In the genomic region with DNA sequence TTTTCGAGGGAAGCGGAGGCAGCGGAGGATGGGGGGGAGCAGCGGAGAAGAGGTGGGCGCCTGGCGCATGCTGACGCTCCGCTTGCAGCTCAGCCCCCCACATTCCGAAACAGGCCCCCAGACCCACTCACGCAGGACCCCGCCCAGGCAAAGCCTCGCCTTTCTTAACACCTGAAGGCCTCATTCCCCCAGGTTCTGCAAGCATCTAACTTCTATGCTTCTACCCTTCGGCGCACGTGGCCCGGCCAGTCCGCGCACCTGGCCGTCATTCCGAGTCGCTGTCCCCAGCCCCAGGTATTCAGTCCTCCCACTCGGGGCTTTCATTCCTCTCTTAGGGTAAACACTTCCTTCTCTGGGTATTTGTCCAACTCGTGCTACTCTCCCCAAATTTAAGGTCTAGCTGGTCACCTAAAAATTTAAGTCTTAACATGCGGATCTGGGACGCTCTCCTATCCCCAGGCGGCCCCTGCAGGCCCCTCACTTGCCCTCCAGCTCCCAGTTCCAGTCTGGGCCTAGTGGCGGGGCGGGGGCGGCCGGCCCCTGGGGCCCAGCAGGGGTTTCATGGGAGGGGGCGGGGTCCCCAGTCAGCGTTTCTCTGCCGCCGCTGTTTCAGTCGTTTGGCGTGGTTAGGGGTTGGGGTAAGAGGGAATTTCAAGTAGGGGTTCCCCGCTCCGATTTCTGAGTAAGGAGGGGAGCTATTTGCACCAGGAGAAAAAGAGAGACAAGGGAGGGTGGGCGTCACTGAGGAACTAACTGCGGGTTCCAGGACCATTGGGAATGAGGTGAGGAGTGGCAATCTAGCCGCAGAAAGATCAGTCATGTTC, we compare ENCODE assay signal across 8 cellular contexts. TPM values are rescaled to one million over a fixed set of nuclear protein-coding genes. Genes with fewer than 3 reads are reported as not detected.
A peak's percentile ranks its signal among the peaks of the same experiment; 100 is the strongest.
DNase-seq lines count a peak whose midpoint lies in the region; ATAC-seq, FAIRE-seq and TF ChIP-seq lines count a peak whose summit lies in the region.

No MANE protein-coding gene starts in this region.

- H3K27me3 ChIP-seq in left ventricle myocardium inferior (ENCODE audit: low read depth), result no peaks in the 10 kb centered on the region
- no peaks in the 10 kb centered on the region for H3K27me3 ChIP-seq in gastrocnemius medialis

- peaks cover 38% of the 10 kb centered on the region for H3K4me1 Mint-ChIP-seq in activated T-helper 2 cell treated with anti-CD3 and anti-CD28 coated beads, Interferon-gamma antibody, Interleukin-2, Interleukin-4, amounts not matched to agents 10 μg/mL and 5 μg/mL and 100 μg/mL, durations not matched to agents 14 hours and 24 hours and 36 hours (ENCODE audit: low read depth)

- H3K4me3 Mint-ChIP-seq in activated T-helper 2 cell treated with anti-CD3 and anti-CD28 coated beads, Interferon-gamma antibody, Interleukin-2, Interleukin-4, amounts not matched to agents 10 μg/mL and 5 μg/mL and 100 μg/mL, durations not matched to agents 14 hours and 24 hours and 36 hours (ENCODE audit: low read depth), result peak overlapping the region; percentile 97

- TF ChIP-seq POLR2A in GM12891 (IDR thresholded peaks at IDR 0.05; ENCODE audit: low read depth, low read length) (peak; percentile 76; the same call in 1 of the 2 replicates), gastrocnemius medialis (IDR thresholded peaks at IDR 0.05) (peak in 1 of 2 donors; percentile 1)

- TF ChIP-seq CTCF in left ventricle myocardium inferior (IDR thresholded peaks at IDR 0.05; ENCODE audit: borderline replicate concordance) (no peak), gastrocnemius medialis (IDR thresholded peaks at IDR 0.05 in 4 of 5, conservative IDR thresholded peaks at IDR 0.05 in 1 of 5) (no peak)

- H3K27ac Mint-ChIP-seq in activated T-helper 2 cell treated with anti-CD3 and anti-CD28 coated beads, Interferon-gamma antibody, Interleukin-2, Interleukin-4, amounts not matched to agents 10 μg/mL and 5 μg/mL and 100 μg/mL, durations not matched to agents 14 hours and 24 hours and 36 hours, result peak overlapping the region; percentile 93

- H3K9me3 ChIP-seq in left ventricle myocardium inferior (replicated peaks) (no peaks in the 10 kb centered on the region), gastrocnemius medialis (no peaks in the 10 kb centered on the region)

- FAIRE-seq in GM12891 (lab: Jason Lieb, UNC), result peak; percentile 9

- peaks cover 14% of the 10 kb centered on the region for H3K36me3 Mint-ChIP-seq in activated T-helper 2 cell treated with anti-CD3 and anti-CD28 coated beads, Interferon-gamma antibody, Interleukin-2, Interleukin-4, amounts not matched to agents 10 μg/mL and 5 μg/mL and 100 μg/mL, durations not matched to agents 14 hours and 24 hours and 36 hours (ENCODE audit: low read depth)

- H3K27me3 Mint-ChIP-seq in activated T-helper 2 cell treated with anti-CD3 and anti-CD28 coated beads, Interferon-gamma antibody, Interleukin-2, Interleukin-4, amounts not matched to agents 10 μg/mL and 5 μg/mL and 100 μg/mL, durations not matched to agents 14 hours and 24 hours and 36 hours (ENCODE audit: low read depth), result no peaks in the 10 kb centered on the region

- H3K4me1 ChIP-seq in left ventricle myocardium inferior (peaks cover 57% of the 10 kb centered on the region), gastrocnemius medialis (peaks cover 18 to 32% of the 10 kb centered on the region in 2 donors)

- H3K36me3 ChIP-seq in left ventricle myocardium inferior (no peaks in the 10 kb centered on the region), gastrocnemius medialis (no peaks in the 10 kb centered on the region)

- peak overlapping the region; percentile 95 for H3K4me3 ChIP-seq in left ventricle myocardium inferior
- peak overlapping the region; percentile 83 to 99 (median 94) for H3K4me3 ChIP-seq in gastrocnemius medialis

- in situ Hi-C loops in gastrocnemius medialis (cut with MboI; ENCODE audit: low sequenced_read_pairs in 4 of 4), result loop anchor here in 1 of 4 donors (5.0 kb wide), 1 partner anchor 38 kb away; a partner anchor contains a TSS

- DNase-seq in GM12891 (ENCODE audit: insufficient read length, low spot score) (no peak), NCI-H2081 (lab: John Stamatoyannopoulos, UW) (peak; percentile 58 to 76), left ventricle myocardium inferior (no peak), gastrocnemius medialis (peak in 1 of 2 donors; percentile 60), NCI-H446 treated with DMSO at 0.1 percent for 48 hours (lab: John Stamatoyannopoulos, UW) (no peak), GOT3 (lab: John Stamatoyannopoulos, UW) (no peak), DMS 273 treated with DMSO at 0.1 percent for 48 hours (lab: John Stamatoyannopoulos, UW) (no peak)
- DNase-seq in activated T-helper 2 cell treated with anti-CD3 and anti-CD28 coated beads, Interferon-gamma antibody, Interleukin-2, Interleukin-4, amounts not matched to agents 10 μg/mL and 5 μg/mL and 100 μg/mL, durations not matched to agents 14 hours and 24 hours and 36 hours (ENCODE audit: low spot score), result no peak

- peak overlapping the region; percentile 95 for H3K27ac ChIP-seq in left ventricle myocardium inferior (replicated peaks)
- H3K27ac ChIP-seq in gastrocnemius medialis, result peak overlapping the region; percentile 95 to 99 (median 98)

- no peaks in the 10 kb centered on the region for H3K9me3 Mint-ChIP-seq in activated T-helper 2 cell treated with anti-CD3 and anti-CD28 coated beads, Interferon-gamma antibody, Interleukin-2, Interleukin-4, amounts not matched to agents 10 μg/mL and 5 μg/mL and 100 μg/mL, durations not matched to agents 14 hours and 24 hours and 36 hours

- no peak for ATAC-seq in gastrocnemius medialis

- intact Hi-C loops in activated T-helper 2 cell treated with anti-CD3 and anti-CD28 coated beads, Interferon-gamma antibody, Interleukin-2, Interleukin-4, amounts not matched to agents 10 μg/mL and 5 μg/mL and 100 μg/mL, durations not matched to agents 14 hours and 24 hours and 36 hours (cut with micrococcal nuclease), result loop anchor here (1.0 to 10.0 kb wide), 7 partner anchors 17 to 443 kb away; a partner anchor contains a TSS
- intact Hi-C loops in left ventricle myocardium inferior (cut with micrococcal nuclease), result no loop called here
- intact Hi-C loops in gastrocnemius medialis (cut with DNase I; ENCODE audit: low total_unique reads), result loop anchor here (1.0 to 10.0 kb wide), 9 partner anchors 17 to 1495 kb away; a partner anchor contains a TSS

TF ChIP-seq in GM12891, 5 proteins besides CTCF, POLR2A, EP300 and RAD21:
- TF ChIP-seq PAX5 (IDR thresholded peaks at IDR 0.05; ENCODE audit: insufficient read depth, low read length, severe bottlenecking) (no peak), TAF1 (IDR thresholded peaks at IDR 0.05; ENCODE audit: low read depth, low read length) (no peak), POU2F2 (IDR thresholded peaks at IDR 0.05; ENCODE audit: low read depth, low read length) (peak; percentile 91), POLR2AphosphoS5 (IDR thresholded peaks at IDR 0.05; ENCODE audit: low read depth, low read length) (peak; percentile 85), SPI1 (IDR thresholded peaks at IDR 0.05; ENCODE audit: low read depth, low read length) (no peak; the same call in 1 of the 2 replicates)

RNA-seq across cellular contexts. Expression of a gene that starts 2.7 kb away (rescaled TPM):
- polyA plus RNA-seq in GM12891 (2012; ENCODE audit: low read depth, missing spikeins), result 22.6 TPM
- total RNA-seq in activated T-helper 2 cell treated with anti-CD3 and anti-CD28 coated beads, Interferon-gamma antibody, Interleukin-2, Interleukin-4, amounts not matched to agents 10 μg/mL and 5 μg/mL and 100 μg/mL, durations not matched to agents 14 hours and 24 hours and 36 hours, result 147 and 154 TPM in 2 replicates
- total RNA-seq in left ventricle myocardium inferior (42.8 TPM), gastrocnemius medialis (100 to 1,000 TPM in 1 of 4 donors, 10 to 100 TPM in 3; 61.3 to 100 (median 73.1) TPM)

RNA-seq across cellular contexts. Expression of a gene that starts 6.5 kb away (rescaled TPM):
- polyA plus RNA-seq in GM12891 (2012; ENCODE audit: low read depth, missing spikeins), result 0.27 TPM
- 0.48 and 2.0 TPM in 2 replicates for total RNA-seq in activated T-helper 2 cell treated with anti-CD3 and anti-CD28 coated beads, Interferon-gamma antibody, Interleukin-2, Interleukin-4, amounts not matched to agents 10 μg/mL and 5 μg/mL and 100 μg/mL, durations not matched to agents 14 hours and 24 hours and 36 hours
- not detected for total RNA-seq in left ventricle myocardium inferior
- total RNA-seq in gastrocnemius medialis, result not detected

RNA-seq across cellular contexts. Expression of a gene that starts 16.7 kb away (rescaled TPM):
- polyA plus RNA-seq in GM12891 (2012; ENCODE audit: low read depth, missing spikeins), result 34.2 TPM
- 54.9 and 60.2 TPM in 2 replicates for total RNA-seq in activated T-helper 2 cell treated with anti-CD3 and anti-CD28 coated beads, Interferon-gamma antibody, Interleukin-2, Interleukin-4, amounts not matched to agents 10 μg/mL and 5 μg/mL and 100 μg/mL, durations not matched to agents 14 hours and 24 hours and 36 hours
- 30.1 TPM for total RNA-seq in left ventricle myocardium inferior
- total RNA-seq in gastrocnemius medialis, result 10 to 100 TPM; 26.6 to 36.8 (median 31.7) TPM

RNA-seq across cellular contexts. Expression of a gene that starts 25.4 kb away (rescaled TPM):
- 175 TPM for polyA plus RNA-seq in GM12891 (2012; ENCODE audit: low read depth, missing spikeins)
- total RNA-seq in activated T-helper 2 cell treated with anti-CD3 and anti-CD28 coated beads, Interferon-gamma antibody, Interleukin-2, Interleukin-4, amounts not matched to agents 10 μg/mL and 5 μg/mL and 100 μg/mL, durations not matched to agents 14 hours and 24 hours and 36 hours, result 169 and 178 TPM in 2 replicates
- total RNA-seq in left ventricle myocardium inferior, result 17.8 TPM
- total RNA-seq in gastrocnemius medialis, result 10 to 100 TPM in 1 of 4 donors, 1 to 10 TPM in 3; 3.6 to 15.7 (median 7.9) TPM

RNA-seq across cellular contexts. Expression of a gene that starts 29.3 kb away (rescaled TPM):
- 16.1 TPM for polyA plus RNA-seq in GM12891 (2012; ENCODE audit: low read depth, missing spikeins)
- total RNA-seq in activated T-helper 2 cell treated with anti-CD3 and anti-CD28 coated beads, Interferon-gamma antibody, Interleukin-2, Interleukin-4, amounts not matched to agents 10 μg/mL and 5 μg/mL and 100 μg/mL, durations not matched to agents 14 hours and 24 hours and 36 hours, result 55.4 and 56.1 TPM in 2 replicates
- total RNA-seq in left ventricle myocardium inferior, result 43.0 TPM
- 100 to 1,000 TPM in 1 of 4 donors, 10 to 100 TPM in 3; 27.4 to 135 (median 54.9) TPM for total RNA-seq in gastrocnemius medialis

Comparison
In these comparisons a context has a peak if more than half of its experiments do, and no peak if none do; other contexts are left out.
1. DNase-seq: peak in NCI-H2081 (2 of 2); none in GM12891 (single experiment), activated T-helper 2 cell treated with anti-CD3 and anti-CD28 coated beads, Interferon-gamma antibody, Interleukin-2, Interleukin-4, amounts not matched to agents 10 μg/mL and 5 μg/mL and 100 μg/mL, durations not matched to agents 14 hours and 24 hours and 36 hours (single experiment), left ventricle myocardium inferior (single experiment), NCI-H446 treated with DMSO at 0.1 percent for 48 hours (single experiment), GOT3 (single experiment) and DMS 273 treated with DMSO at 0.1 percent for 48 hours (single experiment).